1 cellular context compared by ENCODE assay signal in genomic region chr19:6223461-6224307, GRCh38.
A peak's percentile ranks its signal among the peaks of the same experiment; 100 is the strongest.
TF ChIP-seq lines count a peak whose summit lies in the region.

No MANE protein-coding gene starts in this region.

TF ChIP-seq in K562, 482 proteins besides CTCF, POLR2A, EP300 and RAD21 (continued from another document):
- TF ChIP-seq, protein P1, sequence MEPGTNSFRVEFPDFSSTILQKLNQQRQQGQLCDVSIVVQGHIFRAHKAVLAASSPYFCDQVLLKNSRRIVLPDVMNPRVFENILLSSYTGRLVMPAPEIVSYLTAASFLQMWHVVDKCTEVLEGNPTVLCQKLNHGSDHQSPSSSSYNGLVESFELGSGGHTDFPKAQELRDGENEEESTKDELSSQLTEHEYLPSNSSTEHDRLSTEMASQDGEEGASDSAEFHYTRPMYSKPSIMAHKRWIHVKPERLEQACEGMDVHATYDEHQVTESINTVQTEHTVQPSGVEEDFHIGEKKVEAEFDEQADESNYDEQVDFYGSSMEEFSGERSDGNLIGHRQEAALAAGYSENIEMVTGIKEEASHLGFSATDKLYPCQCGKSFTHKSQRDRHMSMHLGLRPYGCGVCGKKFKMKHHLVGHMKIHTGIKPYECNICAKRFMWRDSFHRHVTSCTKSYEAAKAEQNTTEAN (CRISPR knock-in tag; IDR thresholded peaks at IDR 0.05) = no peak
- TF ChIP-seq BRD4 (IDR thresholded peaks at IDR 0.05) = no peak
- TF ChIP-seq POLR2G (IDR thresholded peaks at IDR 0.05; ENCODE audit: low read depth, low read length) = peak; percentile 11; the same call in 1 of the 2 replicates
- no peak for TF ChIP-seq MYBL2 (IDR thresholded peaks at IDR 0.05; ENCODE audit: low read depth)
- TF ChIP-seq MYBL2 (CRISPR knock-in tag; IDR thresholded peaks at IDR 0.05; ENCODE audit: borderline replicate concordance) = no peak
- TF ChIP-seq ZNF23 (CRISPR knock-in tag; IDR thresholded peaks at IDR 0.05) = no peak
- no peak for TF ChIP-seq ZNF583 (CRISPR knock-in tag; IDR thresholded peaks at IDR 0.05)
- TF ChIP-seq CREM (IDR thresholded peaks at IDR 0.05; ENCODE audit: low read depth) = no peak
TF ChIP-seq in K562: peak in this region for 2.
